10 cellular contexts compared by ENCODE assay signal in the genomic region with DNA sequence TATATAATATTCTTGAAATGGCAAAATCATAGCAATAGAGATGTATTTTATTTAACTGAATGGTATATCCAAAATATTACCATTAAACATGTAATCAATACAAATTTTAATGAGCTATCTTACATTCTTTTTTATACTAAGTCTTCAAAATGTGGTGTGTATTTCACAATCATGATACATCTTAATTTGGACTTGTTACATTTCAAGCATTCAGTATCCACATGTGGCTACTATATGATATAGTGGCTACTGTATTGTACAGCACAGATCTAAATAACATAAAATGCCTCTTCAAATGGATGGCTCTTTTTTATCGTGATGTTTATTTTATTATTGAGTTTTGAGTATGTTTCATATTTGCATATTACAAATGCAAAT. TPM values are rescaled to one million over a fixed set of nuclear protein-coding genes. Genes with fewer than 3 reads are reported as not detected.
"Had no signal": no experiment of that assay in that cellular context is flagged by ENCODE, and none has a peak within 500 bp of the region (broad histone marks: within the 10 kb centered on the region; RNA-seq: fewer than 3 reads in every experiment).

No MANE protein-coding gene starts in this region.

- H3K27ac Mint-ChIP-seq: IgD-negative memory B cell had no signal

- H3K9me3 ChIP-seq: HAP-1 had no signal

- H3K4me3 Mint-ChIP-seq: GM23338, IgD-negative memory B cell had no signal

- H3K4me3 ChIP-seq: GM23338, HAP-1 had no signal

- H3K36me3 ChIP-seq: HAP-1 had no signal

- H3K9me3 Mint-ChIP-seq: IgD-negative memory B cell had no signal

- H3K27ac ChIP-seq: HL-60 had no signal

- DNase-seq: H7, Kasumi-1, KG1 had no signal

- ATAC-seq: GM23338, HCT116 had no signal

- H3K4me2 ChIP-seq: GM23338 had no signal

- H3K36me3 Mint-ChIP-seq: IgD-negative memory B cell had no signal

RNA-seq across cellular contexts. Expression of a gene that starts 8.0 kb away (rescaled TPM):
- total RNA-seq: GM23338, H4, H7, HT1080 had no signal
- polyA plus RNA-seq: GM23338, IgD-negative memory B cell had no signal

RNA-seq across cellular contexts. Expression of a gene that starts 42.7 kb away (rescaled TPM):
- total RNA-seq: H7, HT1080 had no signal
